ENCODE assay signal across 22 cellular contexts in genomic region chr11:66725114-66725513, GRCh38. TPM values are rescaled to one million over a fixed set of nuclear protein-coding genes. Genes with fewer than 3 reads are reported as not detected.
A peak's percentile ranks its signal among the peaks of the same experiment; 100 is the strongest.
DNase-seq lines count a peak whose midpoint lies in the region; ATAC-seq and TF ChIP-seq lines count a peak whose summit lies in the region.
"Had no signal": no experiment of that assay in that cellular context is flagged by ENCODE, and none has a peak within 500 bp of the region (broad histone marks: within the 10 kb centered on the region; RNA-seq: fewer than 3 reads in every experiment).

No MANE protein-coding gene starts in this region.

- no peak overlapping the region for H2BK120ac ChIP-seq in mesenchymal stem cell (ENCODE audit: low read depth, low read length)

- no peak overlapping the region for H2BK12ac ChIP-seq in mesenchymal stem cell (ENCODE audit: low read length in 2 of 2)

- no peaks in the 10 kb centered on the region for H3K79me2 ChIP-seq in smooth muscle cell (ENCODE audit: low read depth)

- no peaks in the 10 kb centered on the region for H4K20me1 ChIP-seq in smooth muscle cell (ENCODE audit: low read depth)

- no peak overlapping the region for H3K4me2 ChIP-seq in mesenchymal stem cell (ENCODE audit: low read length, poor library complexity, severe bottlenecking)
- H3K4me2 ChIP-seq in smooth muscle cell = peak overlapping the region; percentile 42

- H3K4me3 Mint-ChIP-seq in brain = peak overlapping the region in 4 of 5 experiments; percentile 12 to 85 (median 68)

- peaks cover 12% of the 10 kb centered on the region for H3K79me1 ChIP-seq in mesenchymal stem cell (replicated peaks; ENCODE audit: low read length, poor library complexity, severe bottlenecking)

- peaks cover 35% of the 10 kb centered on the region for H3K4me1 ChIP-seq in mesenchymal stem cell (ENCODE audit: control insufficient read depth, insufficient read depth, low read depth, low read length)
- H3K4me1 ChIP-seq in smooth muscle cell (ENCODE audit: low read depth) = peaks cover 21% of the 10 kb centered on the region

- peak overlapping the region in 2 of 5 experiments; percentile 48 to 61 for H3K27ac Mint-ChIP-seq in brain
- H3K27ac Mint-ChIP-seq: CD8-positive, alpha-beta memory T cell had no signal

- H3K36me3 Mint-ChIP-seq in brain = peaks cover 5% of the 10 kb centered on the region

- H3K9me3 Mint-ChIP-seq in brain = peaks cover 0 to 3% (median 0%) of the 10 kb centered on the region in 5 experiments

- TF ChIP-seq CTCF in brain (conservative IDR thresholded peaks at IDR 0.05) (no peak), smooth muscle cell (IDR thresholded peaks at IDR 0.05; ENCODE audit: borderline replicate concordance, insufficient read depth, poor library complexity, severe bottlenecking) (no peak), GM20000 (IDR thresholded peaks at IDR 0.05; ENCODE audit: extremely low read depth, missing control alignments) (no peak)

- H2AFZ ChIP-seq in mesenchymal stem cell (ENCODE audit: low read depth, low read length) (no peak overlapping the region), smooth muscle cell (ENCODE audit: low read depth) (no peak overlapping the region)

- no peak overlapping the region for H3K4me3 ChIP-seq in mesenchymal stem cell (ENCODE audit: insufficient read depth in 1 of 2, low read depth in 1 of 2, low read length in 2 of 2)
- H3K4me3 ChIP-seq in smooth muscle cell = no peak overlapping the region

- H3K36me3 ChIP-seq in mesenchymal stem cell (ENCODE audit: control insufficient read depth in 1 of 2, insufficient read depth in 2 of 2, low read depth in 1 of 2, low read length in 2 of 2) (peaks cover 0 to 12% of the 10 kb centered on the region in 2 experiments), smooth muscle cell (ENCODE audit: low read depth) (no peaks in the 10 kb centered on the region)

- peak overlapping the region; percentile 57 for H2AK5ac ChIP-seq in mesenchymal stem cell (ENCODE audit: low read length, severe bottlenecking)

- no peak overlapping the region for H4K91ac ChIP-seq in mesenchymal stem cell (ENCODE audit: low read length)

- H3F3A ChIP-seq in smooth muscle cell (ENCODE audit: low read depth) = peaks cover 6% of the 10 kb centered on the region

- H3K27me3 Mint-ChIP-seq in brain = peaks cover 3% of the 10 kb centered on the region

- peaks cover 35% of the 10 kb centered on the region for H3K4me1 Mint-ChIP-seq in brain

- no peak overlapping the region for H3K4ac ChIP-seq in mesenchymal stem cell (ENCODE audit: low read depth in 1 of 2, low read length in 2 of 2)

- peak overlapping the region; percentile 60 for H2BK5ac ChIP-seq in mesenchymal stem cell (ENCODE audit: low read depth, low read length, poor library complexity, severe bottlenecking)

- 97% methylated on average over 1 of the region's 1 CpG for WGBS in mesenchymal stem cell
- WGBS in smooth muscle cell (ENCODE audit: low lambda C conversion rate) = 95% methylated on average over 1 of the region's 1 CpG

- no peak overlapping the region for H3K23ac ChIP-seq in mesenchymal stem cell (ENCODE audit: low read length in 2 of 2)

- no peak overlapping the region for H4K8ac ChIP-seq in mesenchymal stem cell (ENCODE audit: low read length)

- H2BK15ac ChIP-seq in mesenchymal stem cell (ENCODE audit: low read depth, poor library complexity, severe bottlenecking) = no peak overlapping the region

- ATAC-seq in HG02678 (IDR thresholded peaks at IDR 0.05; ENCODE audit: unreplicated experiment) = no peak

- H3K27me3 ChIP-seq in mesenchymal stem cell (ENCODE audit: control insufficient read depth in 1 of 2, insufficient read depth in 1 of 2, low read length in 2 of 2) (peaks cover 0 to 75% of the 10 kb centered on the region in 2 experiments), smooth muscle cell (ENCODE audit: low read depth) (peaks cover 24% of the 10 kb centered on the region)

- peak overlapping the region; percentile 97 for H3K27ac ChIP-seq in mesenchymal stem cell (ENCODE audit: low read length, poor library complexity, severe bottlenecking)
- H3K27ac ChIP-seq in smooth muscle cell (ENCODE audit: low read depth) = peak overlapping the region; percentile 0
- H3K27ac ChIP-seq: 22Rv1, HL-60 had no signal

- H3K9ac ChIP-seq in mesenchymal stem cell (ENCODE audit: low read length) = no peak overlapping the region
- H3K9ac ChIP-seq in smooth muscle cell (ENCODE audit: low read depth) = no peak overlapping the region

- H3K14ac ChIP-seq in mesenchymal stem cell (ENCODE audit: low read length in 2 of 2) = no peak overlapping the region

- no peak overlapping the region for H3K18ac ChIP-seq in mesenchymal stem cell (ENCODE audit: low read depth in 1 of 2, low read length in 2 of 2)

- peak; percentile 40 for DNase-seq in NCI-H146 (lab: John Stamatoyannopoulos, UW)
- DNase-seq in NCI-H146 treated with DMSO at 0.1 percent for 48 hours (lab: John Stamatoyannopoulos, UW; ENCODE audit: unreplicated experiment) = no peak
- DNase-seq in mesenchymal stem cell = no peak
- no peak for DNase-seq in smooth muscle cell (lab: John Stamatoyannopoulos, UW; ENCODE audit: unreplicated experiment)
- no peak for DNase-seq in GM20000 (ENCODE audit: low spot score)
- DNase-seq in NOMO-1 treated with dmso at 0.1 percent for 144 hours (lab: John Stamatoyannopoulos, UW; ENCODE audit: unreplicated experiment) = no peak
- DNase-seq: ACHN; Calu3; CD8-positive, alpha-beta memory T cell; DMS153; KG1; NCI-H1092; NCI-H1436 treated with DMSO at 0.1 percent for 48 hours; NCI-H2029 treated with DMSO at 0.1 percent for 48 hours; NCI-H226; NCI-H510A treated with DMSO at 0.1 percent for 48 hours; Right ventricle myocardium superior; SW 1271 had no signal

- H3K9me3 ChIP-seq in mesenchymal stem cell (ENCODE audit: control insufficient read depth, low read length) = no peaks in the 10 kb centered on the region
- no peaks in the 10 kb centered on the region for H3K9me3 ChIP-seq in smooth muscle cell (replicated peaks; ENCODE audit: low read depth)

RNA-seq across cellular contexts. Expression of gene SPTBN2, which starts 3.9 kb away (rescaled TPM):
- polyA plus RNA-seq in brain (ENCODE audit: insufficient read depth, low read depth, low replicate concordance) (115 TPM), smooth muscle cell (15.7 and 18.3 TPM in 2 replicates)
- 0.14 TPM for polyA plus RNA-seq in mesenchymal stem cell (2013, experiment 1 of 2)
- 0.10 TPM for polyA plus RNA-seq in mesenchymal stem cell (2013, experiment 2 of 2)
- total RNA-seq in smooth muscle cell = 15.6 and 20.9 TPM in 2 replicates
- polyA plus RNA-seq: CD8-positive, alpha-beta memory T cell had no signal

RNA-seq across cellular contexts. Expression of gene RBM4B, which starts 47.4 kb away (rescaled TPM):
- polyA plus RNA-seq in brain (ENCODE audit: insufficient read depth, low read depth, low replicate concordance) (40.5 TPM), smooth muscle cell (17.8 and 23.7 TPM in 2 replicates)
- 20.3 TPM for polyA plus RNA-seq in mesenchymal stem cell (2013, experiment 1 of 2)
- polyA plus RNA-seq in mesenchymal stem cell (2013, experiment 2 of 2) = 19.6 TPM
- 17.0 and 17.6 TPM in 2 replicates for total RNA-seq in smooth muscle cell
